13 cellular contexts compared by ENCODE assay signal in the genomic region with DNA sequence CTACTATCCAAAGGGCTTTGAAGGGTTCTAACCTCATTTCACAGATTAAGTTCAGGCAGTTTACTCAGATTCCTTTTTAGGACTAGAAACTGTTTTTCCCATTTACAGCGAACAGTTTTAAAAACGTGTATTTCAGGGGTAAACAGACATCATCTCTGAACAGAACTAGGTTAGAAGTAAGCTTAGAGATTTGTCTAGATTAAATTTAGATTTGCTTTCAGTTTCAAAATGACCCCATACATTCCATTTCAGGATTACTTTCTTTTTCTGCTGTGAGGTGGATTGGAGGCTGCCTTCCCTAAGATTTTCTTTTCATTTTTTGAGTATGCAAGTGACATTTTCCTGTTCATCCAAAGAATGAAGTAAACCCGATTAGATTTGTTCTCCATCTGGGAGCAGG.
DNase-seq lines count a peak whose midpoint lies in the region; ATAC-seq and TF ChIP-seq lines count a peak whose summit lies in the region.
"Had no signal": no experiment of that assay in that cellular context is flagged by ENCODE, and none has a peak within 500 bp of the region (broad histone marks: within the 10 kb centered on the region; RNA-seq: fewer than 3 reads in every experiment).

No MANE protein-coding gene starts in this region.

- H3K27ac ChIP-seq in OCI-LY3 (ENCODE audit: low read length): no peak overlapping the region
- H3K27ac ChIP-seq: SK-N-MC had no signal

- H3K9ac ChIP-seq in OCI-LY3 (ENCODE audit: low read length): no peak overlapping the region

- ATAC-seq in GM19351 (IDR thresholded peaks at IDR 0.05; ENCODE audit: unreplicated experiment): peak; percentile 82
- peak; percentile 82 for ATAC-seq in HG03103 (IDR thresholded peaks at IDR 0.05; ENCODE audit: low read depth, unreplicated experiment)
- no peak for ATAC-seq in GM19397 (IDR thresholded peaks at IDR 0.05; ENCODE audit: unreplicated experiment)
- ATAC-seq: T-cell had no signal

- H3K4me2 ChIP-seq in OCI-LY3 (ENCODE audit: low read length): peak overlapping the region; percentile 10; the same call in 1 of the 2 replicates

- H3K4me1 ChIP-seq in OCI-LY3 (ENCODE audit: low read length): no peaks in the 10 kb centered on the region

- H3K9me3 ChIP-seq in OCI-LY3 (ENCODE audit: insufficient read depth, low read length): no peaks in the 10 kb centered on the region

- H3K4me3 ChIP-seq in OCI-LY3 (ENCODE audit: low read length): no peak overlapping the region
- H3K4me3 ChIP-seq: SK-N-MC had no signal

- no peaks in the 10 kb centered on the region for H3K36me3 ChIP-seq in OCI-LY3 (replicated peaks; ENCODE audit: low read depth, low read length)

- TF ChIP-seq CTCF in OCI-LY3 (IDR thresholded peaks at IDR 0.05; ENCODE audit: low read depth, low read length): no peak

- H3K27me3 ChIP-seq in OCI-LY3 (ENCODE audit: low read depth, low read length): no peaks in the 10 kb centered on the region

- H3K79me2 ChIP-seq in OCI-LY3 (ENCODE audit: low read length): no peaks in the 10 kb centered on the region

- DNase-seq in NCI-H2029 treated with DMSO at 0.1 percent for 48 hours (lab: John Stamatoyannopoulos, UW): no peak
- no peak for DNase-seq in NCI-H510A treated with DMSO at 0.1 percent for 48 hours (lab: John Stamatoyannopoulos, UW)
- DNase-seq in activated CD8-positive, alpha-beta memory T cell treated with anti-CD3 and anti-CD28 coated beads, Interleukin-2, amount 50 U/mL, for 4 hours: no peak
- DNase-seq: H9, NCI-H1092 treated with DMSO at 0.1 percent for 48 hours, NCI-H187, NCI-H510A, T-cell had no signal

- no peak overlapping the region for H2AFZ ChIP-seq in OCI-LY3 (ENCODE audit: low read depth, low read length)

- H4K20me1 ChIP-seq in OCI-LY3 (ENCODE audit: insufficient read depth, low read length): no peaks in the 10 kb centered on the region
